Comparison of ENCODE assay signal across 16 cellular contexts in genomic region chr7:3246133-3246532, GRCh38.
"Had no signal": no experiment of that assay in that cellular context is flagged by ENCODE, and none has a peak within 500 bp of the region (broad histone marks: within the 10 kb centered on the region; RNA-seq: fewer than 3 reads in every experiment).

No MANE protein-coding gene starts in this region.

- H3K4me3 Mint-ChIP-seq: activated CD8-positive, alpha-beta T cell treated with anti-CD3 and anti-CD28 coated beads for 36 hours; activated naive CD4-positive, alpha-beta T cell treated with anti-CD3 and anti-CD28 coated beads, Interleukin-2, amount 50 U/mL, for 24 hours; activated T-cell treated with anti-CD3 and anti-CD28 coated beads, Interleukin-2, amount 50 U/mL, for 4 hours; T-helper 1 cell treated with Interleukin-12 subunit alpha and Interleukin-12 subunit beta and Interleukin-4 antibody, amounts not matched to agents 30 μg/mL and 1 μg/mL, for 36 hours; WTC11 had no signal

- H3K4me1 Mint-ChIP-seq: activated naive CD4-positive, alpha-beta T cell treated with anti-CD3 and anti-CD28 coated beads, Interleukin-2, amount 50 U/mL, for 24 hours had no signal

- H3K27me3 ChIP-seq: adrenal gland, esophagus squamous epithelium, pancreas, stomach, uterus had no signal

- H3K27ac ChIP-seq: adrenal gland, pancreas, stomach, uterus had no signal

- H3K4me3 ChIP-seq: adrenal gland, esophagus squamous epithelium, pancreas, stomach, uterus had no signal

- H3K27me3 Mint-ChIP-seq: activated CD8-positive, alpha-beta T cell treated with anti-CD3 and anti-CD28 coated beads for 36 hours; activated naive CD4-positive, alpha-beta T cell treated with anti-CD3 and anti-CD28 coated beads, Interleukin-2, amount 50 U/mL, for 24 hours had no signal

- DNase-seq: activated CD4-positive, alpha-beta T cell treated with anti-CD3 and anti-CD28 coated beads for 48 hours; activated CD8-positive, alpha-beta T cell treated with anti-CD3 and anti-CD28 coated beads for 36 hours; activated effector memory CD4-positive, alpha-beta T cell treated with Interleukin-2 at 50 U/mL for 16 hours; activated T-cell treated with anti-CD3 and anti-CD28 coated beads, Interleukin-2, amount 50 U/mL, for 4 hours; adrenal gland; caudate nucleus; esophagus squamous epithelium; kidney glomerular epithelial cell; mesendoderm; pancreas; stimulated activated CD4-positive, alpha-beta T cell treated with anti-CD3 and anti-CD28 coated beads, Interleukin-1b, Interleukin-23, amount 100 ng/mL, for 48 hours; stomach; uterus had no signal

- H3K36me3 Mint-ChIP-seq: activated naive CD4-positive, alpha-beta T cell treated with anti-CD3 and anti-CD28 coated beads, Interleukin-2, amount 50 U/mL, for 24 hours had no signal

- H3K9me3 Mint-ChIP-seq: activated naive CD4-positive, alpha-beta T cell treated with anti-CD3 and anti-CD28 coated beads, Interleukin-2, amount 50 U/mL, for 24 hours had no signal

- H3K36me3 ChIP-seq: adrenal gland, esophagus squamous epithelium, pancreas, stomach, uterus had no signal

- H3K9me3 ChIP-seq: adrenal gland, pancreas, stomach, uterus had no signal

- H3K4me1 ChIP-seq: adrenal gland, pancreas, uterus had no signal

- ATAC-seq: activated CD8-positive, alpha-beta T cell treated with anti-CD3 and anti-CD28 coated beads for 36 hours; activated T-cell treated with anti-CD3 and anti-CD28 coated beads, Interleukin-2, amount 50 U/mL, for 4 hours; pancreas; WTC11 had no signal

- H3K27ac Mint-ChIP-seq: activated CD8-positive, alpha-beta T cell treated with anti-CD3 and anti-CD28 coated beads for 36 hours; activated naive CD4-positive, alpha-beta T cell treated with anti-CD3 and anti-CD28 coated beads, Interleukin-2, amount 50 U/mL, for 24 hours; T-helper 1 cell treated with Interleukin-12 subunit alpha and Interleukin-12 subunit beta and Interleukin-4 antibody, amounts not matched to agents 30 μg/mL and 1 μg/mL, for 36 hours; WTC11 had no signal
